ENCODE assay signal across 8 cellular contexts in the genomic region with DNA sequence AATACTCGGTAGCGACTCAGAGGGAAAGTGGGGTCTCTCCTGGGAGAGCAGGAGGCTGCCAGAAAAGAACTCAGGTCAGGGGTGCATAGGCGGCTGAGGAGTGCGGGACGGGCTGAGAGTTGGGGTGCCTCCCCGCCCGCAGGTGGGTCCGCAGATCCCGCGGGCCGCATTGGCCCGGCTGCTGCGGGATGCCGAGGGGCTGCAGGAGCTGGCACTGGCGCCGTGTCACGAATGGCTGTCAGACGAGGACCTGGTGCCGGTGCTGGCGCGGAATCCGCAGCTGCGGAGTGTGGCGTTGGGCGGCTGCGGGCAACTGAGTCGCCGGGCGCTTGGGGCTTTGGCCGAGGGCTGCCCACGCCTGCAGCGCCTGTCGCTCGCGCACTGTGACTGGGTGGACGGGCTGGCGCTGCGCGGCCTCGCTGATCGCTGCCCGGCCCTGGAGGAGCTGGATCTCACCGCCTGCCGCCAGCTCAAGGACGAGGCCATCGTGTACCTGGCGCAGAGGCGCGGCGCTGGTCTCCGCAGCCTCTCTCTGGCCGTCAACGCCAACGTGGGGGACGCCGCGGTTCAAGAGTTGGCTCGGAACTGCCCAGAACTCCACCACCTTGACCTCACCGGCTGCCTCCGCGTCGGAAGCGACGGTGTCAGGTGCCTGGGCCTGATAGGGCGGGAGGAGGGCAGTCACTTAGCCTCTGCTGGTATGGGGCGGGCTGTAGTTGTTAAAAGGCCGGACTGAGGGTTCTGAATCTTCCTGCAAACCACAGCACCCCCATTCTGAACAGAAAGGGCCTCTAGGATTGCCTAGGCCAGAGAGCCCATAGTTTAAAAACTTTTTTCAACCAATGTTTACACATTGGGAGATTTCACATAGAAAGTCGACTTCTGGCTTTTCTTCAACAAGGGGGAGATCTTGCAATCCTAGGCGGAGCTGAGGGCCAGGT. TPM values are rescaled to one million over a fixed set of nuclear protein-coding genes. Genes with fewer than 3 reads are reported as not detected.
DNase-seq lines count a peak whose midpoint lies in the region; ATAC-seq, FAIRE-seq and TF ChIP-seq lines count a peak whose summit lies in the region.

No MANE protein-coding gene starts in this region.

- H3K4me1 Mint-ChIP-seq in activated CD4-positive, alpha-beta T cell treated with anti-CD3 and anti-CD28 coated beads for 36 hours, result peaks cover 39% of the 10 kb centered on the region
- H3K4me1 Mint-ChIP-seq in activated naive CD8-positive, alpha-beta T cell treated with anti-CD3 and anti-CD28 coated beads, Interleukin-2, amount 10 ng/mL, durations not matched to agents 7 days and 5 days, result peaks cover 30% of the 10 kb centered on the region

- H3K9me3 Mint-ChIP-seq in activated CD4-positive, alpha-beta T cell treated with anti-CD3 and anti-CD28 coated beads for 36 hours (ENCODE audit: low read depth), result no peaks in the 10 kb centered on the region
- no peaks in the 10 kb centered on the region for H3K9me3 Mint-ChIP-seq in activated naive CD8-positive, alpha-beta T cell treated with anti-CD3 and anti-CD28 coated beads, Interleukin-2, amount 10 ng/mL, durations not matched to agents 7 days and 5 days

- H3K4me3 Mint-ChIP-seq in activated CD4-positive, alpha-beta T cell treated with anti-CD3 and anti-CD28 coated beads for 36 hours, result peak overlapping the region; percentile 96
- peak overlapping the region; percentile 93 for H3K4me3 Mint-ChIP-seq in activated naive CD8-positive, alpha-beta T cell treated with anti-CD3 and anti-CD28 coated beads, Interleukin-2, amount 10 ng/mL, durations not matched to agents 7 days and 5 days

- FAIRE-seq in small intestine (lab: Jason Lieb, UNC), result no peak

- H3K27me3 ChIP-seq in HUES48 (ENCODE audit: control insufficient read depth, insufficient read depth, low read length), result no peaks in the 10 kb centered on the region
- peaks cover 0 to 2% of the 10 kb centered on the region in 2 donors for H3K27me3 ChIP-seq in small intestine (ENCODE audit: control insufficient read depth in 2 of 2, insufficient read depth in 2 of 2, low read length in 2 of 2)

- H3K27ac ChIP-seq in HUES48 (ENCODE audit: low read depth, low read length), result peak overlapping the region; percentile 37
- H3K27ac ChIP-seq in small intestine (ENCODE audit: low read depth in 1 of 2, low read length in 1 of 2), result peak overlapping the region; percentile 88 to 92

- no peak for TF ChIP-seq CTCF in GM10248 (IDR thresholded peaks at IDR 0.05; ENCODE audit: control extremely low read depth, extremely low read depth, low read depth, missing control alignments)

- peak; percentile 60 for DNase-seq in activated CD4-positive, alpha-beta T cell treated with anti-CD3 and anti-CD28 coated beads for 36 hours
- no peak for DNase-seq in activated CD4-positive, alpha-beta T cell treated with anti-CD3 and anti-CD28 coated beads for 48 hours
- DNase-seq in activated naive CD8-positive, alpha-beta T cell treated with anti-CD3 and anti-CD28 coated beads, Interleukin-2, amount 10 ng/mL, durations not matched to agents 7 days and 5 days, result no peak
- DNase-seq in small intestine (peak; percentile 62), DMS114 treated with DMSO at 0.1 percent for 48 hours (lab: John Stamatoyannopoulos, UW; ENCODE audit: unreplicated experiment) (no peak), GM10248 (ENCODE audit: extremely low spot score) (no peak)

- no peak for ATAC-seq in activated CD4-positive, alpha-beta T cell treated with anti-CD3 and anti-CD28 coated beads for 36 hours
- ATAC-seq in activated naive CD8-positive, alpha-beta T cell treated with anti-CD3 and anti-CD28 coated beads, Interleukin-2, amount 10 ng/mL, durations not matched to agents 7 days and 5 days (ENCODE audit: low read depth), result peak; percentile 9

- H3K36me3 Mint-ChIP-seq in activated CD4-positive, alpha-beta T cell treated with anti-CD3 and anti-CD28 coated beads for 36 hours (ENCODE audit: low read depth), result peaks cover 7% of the 10 kb centered on the region
- peaks cover 4% of the 10 kb centered on the region for H3K36me3 Mint-ChIP-seq in activated naive CD8-positive, alpha-beta T cell treated with anti-CD3 and anti-CD28 coated beads, Interleukin-2, amount 10 ng/mL, durations not matched to agents 7 days and 5 days

- peak overlapping the region; percentile 78 for H3K27ac Mint-ChIP-seq in activated CD4-positive, alpha-beta T cell treated with anti-CD3 and anti-CD28 coated beads for 36 hours
- peak overlapping the region; percentile 91 for H3K27ac Mint-ChIP-seq in activated naive CD8-positive, alpha-beta T cell treated with anti-CD3 and anti-CD28 coated beads, Interleukin-2, amount 10 ng/mL, durations not matched to agents 7 days and 5 days

- no peaks in the 10 kb centered on the region for H3K9me3 ChIP-seq in HUES48 (ENCODE audit: control insufficient read depth, insufficient read depth, low read length)
- no peaks in the 10 kb centered on the region for H3K9me3 ChIP-seq in small intestine (ENCODE audit: control insufficient read depth, low read depth)

- peaks cover 12% of the 10 kb centered on the region for H3K27me3 Mint-ChIP-seq in activated CD4-positive, alpha-beta T cell treated with anti-CD3 and anti-CD28 coated beads for 36 hours
- H3K27me3 Mint-ChIP-seq in activated naive CD8-positive, alpha-beta T cell treated with anti-CD3 and anti-CD28 coated beads, Interleukin-2, amount 10 ng/mL, durations not matched to agents 7 days and 5 days, result peaks cover 19% of the 10 kb centered on the region

- peaks cover 17% of the 10 kb centered on the region for H3K36me3 ChIP-seq in HUES48 (ENCODE audit: control insufficient read depth, insufficient read depth, low read length)
- H3K36me3 ChIP-seq in small intestine (ENCODE audit: control insufficient read depth in 2 of 2, insufficient read depth in 2 of 2, low read length in 2 of 2), result peaks cover 0 to 4% of the 10 kb centered on the region in 2 donors

- peak overlapping the region; percentile 70; the same call in 1 of the 2 replicates for H3K9ac ChIP-seq in HUES48 (ENCODE audit: low read depth, low read length)

- CTCF ChIA-PET in activated CD4-positive, alpha-beta T cell treated with anti-CD3 and anti-CD28 coated beads for 36 hours (lab: Charles Lee), result interaction anchor here (0.6 to 5.6 kb wide), 20 partner anchors 10 to 196 kb away, joined by 3 to 67 read pairs (median 4); partner anchors contain the start of genes ACTR1A, C10orf95, CUEDC2 and ELOVL3
- CTCF ChIA-PET in GM10248 (lab: Yijun Ruan, JAX), result interaction anchor here (0.7 to 10.0 kb wide), 34 partner anchors 10 to 265 kb away, joined by 3 to 140 read pairs (median 5); partner anchors contain the start of genes ACTR1A, C10orf95, CUEDC2 and ELOVL3

- H3K4me3 ChIP-seq in HUES48 (ENCODE audit: low read depth, low read length), result peak overlapping the region; percentile 81
- H3K4me3 ChIP-seq in iPS-11a (ENCODE audit: low read depth, low read length), result peak overlapping the region; percentile 89
- peak overlapping the region; percentile 75 to 82 for H3K4me3 ChIP-seq in small intestine (ENCODE audit: low read depth in 1 of 2, low read length in 2 of 2)

- H3K4me1 ChIP-seq in HUES48 (ENCODE audit: control insufficient read depth, insufficient read depth, low read length) (peaks cover 15% of the 10 kb centered on the region), small intestine (ENCODE audit: control insufficient read depth in 2 of 2, insufficient read depth in 1 of 2, low read depth in 1 of 2, low read length in 1 of 2) (peaks cover 4 to 5% of the 10 kb centered on the region in 2 donors)

- 1% methylated on average over 57 to 69 of the region's 69 CpGs for WGBS in small intestine, 3 donors

- POLR2A ChIA-PET in activated CD4-positive, alpha-beta T cell treated with anti-CD3 and anti-CD28 coated beads for 36 hours (lab: Charles Lee), result interaction anchor here (0.6 to 4.6 kb wide), 7 partner anchors 10 to 270 kb away, joined by 3 to 27 read pairs (median 4); partner anchors contain the start of genes C10orf95, CUEDC2 and NOLC1
- POLR2A ChIA-PET in activated naive CD8-positive, alpha-beta T cell treated with anti-CD3 and anti-CD28 coated beads, Interleukin-2, amount 10 ng/mL, durations not matched to agents 7 days and 5 days (lab: Charles Lee), result interaction anchor here (0.8 to 6.6 kb wide), 11 partner anchors 9 to 192 kb away, joined by 3 to 140 read pairs (median 9); partner anchors contain the start of genes C10orf95, CUEDC2 and NFKB2
- POLR2A ChIA-PET in GM10248 (lab: Yijun Ruan, JAX), result interaction anchor here (1.0 to 1.3 kb wide), 2 partner anchors 11 to 27 kb away, joined by 4 read pairs; partner anchors contain the start of genes CUEDC2 and NFKB2

- intact Hi-C loops in activated CD4-positive, alpha-beta T cell treated with anti-CD3 and anti-CD28 coated beads for 36 hours (cut with DNase I, micrococcal nuclease), result loop anchor here (1.0 to 5.0 kb wide), 16 partner anchors 10 to 289 kb away; partner anchors contain the start of genes ACTR1A (in 2 of the 2), CUEDC2 (in 2 of the 2), NOLC1 (in 1 of the 2) and PPRC1 (in 1 of the 2)

RNA-seq across cellular contexts. Expression of gene FBXL15, which starts 1.3 kb away (rescaled TPM):
- total RNA-seq in activated CD4-positive, alpha-beta T cell treated with anti-CD3 and anti-CD28 coated beads for 36 hours, result 10 to 100 TPM in 1 of 2 experiments, 1 to 10 TPM in 1; 5.4 to 11.9 TPM
- 10 to 100 TPM; 11.7 to 16.3 TPM for total RNA-seq in activated naive CD8-positive, alpha-beta T cell treated with anti-CD3 and anti-CD28 coated beads, Interleukin-2, amount 10 ng/mL, durations not matched to agents 7 days and 5 days
- polyA plus RNA-seq in small intestine, result 10 to 100 TPM; 34.1 to 47.0 (median 35.1) TPM

RNA-seq across cellular contexts. Expression of gene PSD, which starts 3.3 kb away (rescaled TPM):
- total RNA-seq in activated CD4-positive, alpha-beta T cell treated with anti-CD3 and anti-CD28 coated beads for 36 hours, result 10 to 100 TPM in 1 of 2 experiments, 1 to 10 TPM in 1; 9.1 to 11.2 TPM
- total RNA-seq in activated naive CD8-positive, alpha-beta T cell treated with anti-CD3 and anti-CD28 coated beads, Interleukin-2, amount 10 ng/mL, durations not matched to agents 7 days and 5 days, result 1 to 10 TPM; 3.6 to 4.3 TPM
- polyA plus RNA-seq in small intestine, result 1 to 10 TPM; 1.1 to 4.4 (median 1.4) TPM

RNA-seq across cellular contexts. Expression of gene CUEDC2, which starts 10.5 kb away (rescaled TPM):
- total RNA-seq in activated CD4-positive, alpha-beta T cell treated with anti-CD3 and anti-CD28 coated beads for 36 hours, result 10 to 100 TPM; 60.8 to 72.7 TPM
- 10 to 100 TPM; 68.6 to 70.3 TPM for total RNA-seq in activated naive CD8-positive, alpha-beta T cell treated with anti-CD3 and anti-CD28 coated beads, Interleukin-2, amount 10 ng/mL, durations not matched to agents 7 days and 5 days
- polyA plus RNA-seq in small intestine, result 10 to 100 TPM; 23.3 to 43.8 (median 25.7) TPM

RNA-seq across cellular contexts. Expression of gene NFKB2, which starts 26.4 kb away (rescaled TPM):
- 100 to 1,000 TPM; 228 to 238 TPM for total RNA-seq in activated CD4-positive, alpha-beta T cell treated with anti-CD3 and anti-CD28 coated beads for 36 hours
- total RNA-seq in activated naive CD8-positive, alpha-beta T cell treated with anti-CD3 and anti-CD28 coated beads, Interleukin-2, amount 10 ng/mL, durations not matched to agents 7 days and 5 days, result 100 to 1,000 TPM; 103 to 104 TPM
- 10 to 100 TPM; 13.5 to 16.5 (median 14.6) TPM for polyA plus RNA-seq in small intestine

RNA-seq across cellular contexts. Expression of gene C10orf95, which starts 29.4 kb away (rescaled TPM):
- total RNA-seq in activated CD4-positive, alpha-beta T cell treated with anti-CD3 and anti-CD28 coated beads for 36 hours, result under 1 TPM; 0.27 to 0.32 TPM
- under 1 TPM; 0.28 to 0.54 TPM for total RNA-seq in activated naive CD8-positive, alpha-beta T cell treated with anti-CD3 and anti-CD28 coated beads, Interleukin-2, amount 10 ng/mL, durations not matched to agents 7 days and 5 days
- under 1 TPM in 1 of 3 donors, not detected in 2; 0.61 TPM for polyA plus RNA-seq in small intestine

Comparison
In these comparisons a context has a peak if more than half of its experiments do, and no peak if none do; other contexts are left out.
1. DNase-seq: peak in activated CD4-positive, alpha-beta T cell treated with anti-CD3 and anti-CD28 coated beads for 36 hours (single experiment) and small intestine (single experiment); none in activated CD4-positive, alpha-beta T cell treated with anti-CD3 and anti-CD28 coated beads for 48 hours (single experiment), activated naive CD8-positive, alpha-beta T cell treated with anti-CD3 and anti-CD28 coated beads, Interleukin-2, amount 10 ng/mL, durations not matched to agents 7 days and 5 days (single experiment), DMS114 treated with DMSO at 0.1 percent for 48 hours (single experiment) and GM10248 (single experiment).
2. Peak in every context shown above with its lines, with median percentiles within 50 percentile points of each other: H3K4me3 ChIP-seq.